In genomic region chr4:156962551-156962974, GRCh38 we compare ENCODE assay signal across 1 cellular context.
TF ChIP-seq lines count a peak whose summit lies in the region.

No MANE protein-coding gene starts in this region.

TF ChIP-seq in HEK293, 187 proteins besides CTCF, POLR2A, EP300 and RAD21 (continued from another document):
- TF ChIP-seq PRDM2 (tag by site-specific recombination; IDR thresholded peaks at IDR 0.05; ENCODE audit: borderline replicate concordance) = no peak
TF ChIP-seq in HEK293: peak in this region for 1.
